Comparison of ENCODE assay signal across 21 cellular contexts in the genomic region with DNA sequence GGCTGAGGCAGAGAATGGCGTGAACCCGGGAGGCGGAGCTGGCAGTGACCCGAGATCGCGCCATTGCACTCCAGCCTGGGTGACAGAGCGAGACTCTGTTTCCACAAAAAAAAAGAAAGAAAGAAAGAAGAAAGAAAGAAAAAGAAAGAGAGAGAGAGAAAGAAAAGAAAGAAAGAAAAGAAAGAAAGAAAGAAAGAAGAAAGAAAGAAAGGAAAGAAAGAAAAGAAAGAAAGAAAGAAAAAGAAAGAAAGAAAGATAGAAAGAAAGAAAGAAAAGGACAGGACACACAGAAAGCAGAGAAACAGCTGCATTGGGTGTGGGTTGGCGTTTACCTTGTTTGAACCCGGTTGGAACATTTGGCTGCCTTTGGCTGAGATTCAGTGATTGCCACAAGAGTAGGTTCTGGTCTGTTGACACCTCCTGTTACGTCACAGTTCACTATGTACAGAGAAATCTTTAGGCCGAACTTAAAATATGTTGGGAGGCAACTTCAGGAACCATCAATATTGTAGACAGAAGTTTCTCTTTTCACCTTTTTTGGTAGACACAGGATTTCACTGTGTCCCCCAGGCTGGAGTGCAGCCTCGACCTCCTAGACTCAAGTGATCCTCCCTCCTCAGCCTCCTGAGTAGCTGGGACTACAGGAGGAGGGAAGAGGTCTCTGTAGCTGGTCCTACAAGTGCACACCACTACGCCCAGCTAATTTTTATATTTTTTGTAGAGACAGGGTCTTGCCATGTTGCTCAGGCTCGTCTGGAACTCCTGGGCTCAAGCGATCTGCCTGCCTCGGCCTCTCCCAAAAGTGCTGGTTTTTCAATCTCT. TPM values are rescaled to one million over a fixed set of nuclear protein-coding genes. Genes with fewer than 3 reads are reported as not detected.
A peak's percentile ranks its signal among the peaks of the same experiment; 100 is the strongest.
DNase-seq lines count a peak whose midpoint lies in the region; ATAC-seq, FAIRE-seq and TF ChIP-seq lines count a peak whose summit lies in the region.
"Had no signal": no experiment of that assay in that cellular context is flagged by ENCODE, and none has a peak within 500 bp of the region (broad histone marks: within the 10 kb centered on the region; RNA-seq: fewer than 3 reads in every experiment).

No MANE protein-coding gene starts in this region.

- CTCF ChIA-PET in activated CD4-positive, alpha-beta T cell treated with anti-CD3 and anti-CD28 coated beads, Interleukin-2, amount 10 ng/mL, durations not matched to agents 7 days and 5 days (lab: Charles Lee) = no interaction called here

- no peaks in the 10 kb centered on the region for H3K27me3 Mint-ChIP-seq in activated CD4-positive, alpha-beta T cell treated with anti-CD3 and anti-CD28 coated beads, Interleukin-2, amount 10 ng/mL, durations not matched to agents 7 days and 5 days
- H3K27me3 Mint-ChIP-seq: CD4-positive, CD25-positive, alpha-beta regulatory T cell had no signal

- H3K27me3 ChIP-seq in bronchial epithelial cell (ENCODE audit: control insufficient read depth, insufficient read depth, low read length) (no peaks in the 10 kb centered on the region), left lung (no peaks in the 10 kb centered on the region), subcutaneous abdominal adipose tissue (ENCODE audit: control insufficient read depth in 5 of 5, insufficient read depth in 4 of 5, low read length in 5 of 5) (peaks cover 0 to under 1% (median 0%) of the 10 kb centered on the region in 5 donors)
- no peaks in the 10 kb centered on the region for H3K27me3 ChIP-seq in effector memory CD4-positive, alpha-beta T cell (replicated peaks; ENCODE audit: control insufficient read depth, insufficient read depth, low read length, poor library complexity, severe bottlenecking)
- H3K27me3 ChIP-seq: foreskin keratinocyte, MG63, suprapubic skin had no signal

- peak; percentile 60 for DNase-seq in LHCN-M2 (ENCODE audit: low read depth)
- peak; percentile 22 for DNase-seq in bronchial epithelial cell (ENCODE audit: low read depth)
- peak in 1 of 2 donors; percentile 42 for DNase-seq in left lung
- DNase-seq in activated CD4-positive, alpha-beta T cell treated with anti-CD3 and anti-CD28 coated beads, Interleukin-2, amount 10 ng/mL, durations not matched to agents 7 days and 5 days = no peak
- no peak for DNase-seq in effector memory CD4-positive, alpha-beta T cell
- no peak for DNase-seq in NCI-H1092 (lab: John Stamatoyannopoulos, UW)
- DNase-seq: activated CD4-positive, CD25-positive, alpha-beta regulatory T cell; activated naive CD4-positive, alpha-beta T cell treated with Interleukin-2 at 50 U/mL for 16 hours; CD4-positive, CD25-positive, alpha-beta regulatory T cell; DND-41; foreskin keratinocyte; MG63; NCI-H2107; NCI-H82; retina; stimulated activated CD4-positive, alpha-beta T cell treated with anti-CD3 and anti-CD28 coated beads, Interleukin-1b, Interleukin-23, amount 100 ng/mL, for 48 hours; T-helper 1 cell had no signal

- ATAC-seq in left lung = peak; percentile 81
- ATAC-seq: foreskin keratinocyte had no signal

- no peak overlapping the region for H3K27ac Mint-ChIP-seq in activated CD4-positive, alpha-beta T cell treated with anti-CD3 and anti-CD28 coated beads, Interleukin-2, amount 10 ng/mL, durations not matched to agents 7 days and 5 days
- H3K27ac Mint-ChIP-seq: brain, nephron had no signal

- no peak for FAIRE-seq in bronchial epithelial cell (lab: Jason Lieb, UNC)

- H3K36me3 ChIP-seq in bronchial epithelial cell (ENCODE audit: control insufficient read depth, insufficient read depth, low read length) = no peaks in the 10 kb centered on the region
- H3K36me3 ChIP-seq in left lung = no peaks in the 10 kb centered on the region
- no peaks in the 10 kb centered on the region for H3K36me3 ChIP-seq in subcutaneous abdominal adipose tissue (ENCODE audit: control insufficient read depth in 5 of 5, insufficient read depth in 5 of 5, low read length in 5 of 5)
- no peaks in the 10 kb centered on the region for H3K36me3 ChIP-seq in effector memory CD4-positive, alpha-beta T cell (ENCODE audit: control insufficient read depth, insufficient read depth, low read length)
- H3K36me3 ChIP-seq: MG63, suprapubic skin had no signal

- no peaks in the 10 kb centered on the region for H3K4me1 Mint-ChIP-seq in activated CD4-positive, alpha-beta T cell treated with anti-CD3 and anti-CD28 coated beads, Interleukin-2, amount 10 ng/mL, durations not matched to agents 7 days and 5 days

- H3K36me3 Mint-ChIP-seq in activated CD4-positive, alpha-beta T cell treated with anti-CD3 and anti-CD28 coated beads, Interleukin-2, amount 10 ng/mL, durations not matched to agents 7 days and 5 days (ENCODE audit: low read depth) = no peaks in the 10 kb centered on the region
- H3K36me3 Mint-ChIP-seq: brain; CD4-positive, CD25-positive, alpha-beta regulatory T cell had no signal

- no peaks in the 10 kb centered on the region for H3K9me3 Mint-ChIP-seq in activated CD4-positive, alpha-beta T cell treated with anti-CD3 and anti-CD28 coated beads, Interleukin-2, amount 10 ng/mL, durations not matched to agents 7 days and 5 days
- H3K9me3 Mint-ChIP-seq: CD4-positive, CD25-positive, alpha-beta regulatory T cell; nephron had no signal

- H3K27ac ChIP-seq in left lung (no peak overlapping the region), subcutaneous abdominal adipose tissue (ENCODE audit: low read depth, low read length) (peak overlapping the region; percentile 74)
- no peak overlapping the region for H3K27ac ChIP-seq in effector memory CD4-positive, alpha-beta T cell (ENCODE audit: insufficient read depth, low read length, poor library complexity, severe bottlenecking)
- H3K27ac ChIP-seq: foreskin keratinocyte, suprapubic skin had no signal

- H3K4me3 Mint-ChIP-seq in activated CD4-positive, alpha-beta T cell treated with anti-CD3 and anti-CD28 coated beads, Interleukin-2, amount 10 ng/mL, durations not matched to agents 7 days and 5 days = no peak overlapping the region
- H3K4me3 Mint-ChIP-seq: brain; CD4-positive, CD25-positive, alpha-beta regulatory T cell; nephron had no signal

- H3K4me3 ChIP-seq in bronchial epithelial cell (ENCODE audit: low read depth, low read length) = no peak overlapping the region
- H3K4me3 ChIP-seq in left lung = no peak overlapping the region
- no peak overlapping the region for H3K4me3 ChIP-seq in subcutaneous abdominal adipose tissue (ENCODE audit: low read depth in 1 of 5, low read length in 5 of 5)
- no peak overlapping the region for H3K4me3 ChIP-seq in effector memory CD4-positive, alpha-beta T cell (ENCODE audit: insufficient read depth, low read depth, low read length, poor library complexity, severe bottlenecking)
- H3K4me3 ChIP-seq: MG63, suprapubic skin had no signal

- no peaks in the 10 kb centered on the region for H3K9me3 ChIP-seq in left lung
- H3K9me3 ChIP-seq in subcutaneous abdominal adipose tissue (ENCODE audit: control insufficient read depth in 5 of 5, low read length in 5 of 5) = no peaks in the 10 kb centered on the region
- H3K9me3 ChIP-seq in effector memory CD4-positive, alpha-beta T cell (ENCODE audit: control insufficient read depth, low read length) = no peaks in the 10 kb centered on the region
- H3K9me3 ChIP-seq: MG63, suprapubic skin had no signal

- POLR2A ChIA-PET in activated CD4-positive, alpha-beta T cell treated with anti-CD3 and anti-CD28 coated beads, Interleukin-2, amount 10 ng/mL, durations not matched to agents 7 days and 5 days (lab: Charles Lee) = no interaction called here

- no peak overlapping the region for H3K9ac ChIP-seq in subcutaneous abdominal adipose tissue (ENCODE audit: low read length in 5 of 5)

- TF ChIP-seq CTCF in bronchial epithelial cell (IDR thresholded peaks at IDR 0.05; ENCODE audit: insufficient read depth, low read length, severe bottlenecking) (no peak), left lung (IDR thresholded peaks at IDR 0.05) (no peak)

- intact Hi-C loops in left lung (cut with DNase I) = no loop called here

- H3K4me1 ChIP-seq in left lung (peaks cover 0 to 3% of the 10 kb centered on the region in 2 donors), subcutaneous abdominal adipose tissue (ENCODE audit: control insufficient read depth in 5 of 5, insufficient read depth in 5 of 5, low read length in 5 of 5) (peaks cover 0 to 22% (median 18%) of the 10 kb centered on the region in 5 donors)
- no peaks in the 10 kb centered on the region for H3K4me1 ChIP-seq in effector memory CD4-positive, alpha-beta T cell (ENCODE audit: control insufficient read depth, insufficient read depth, low read length, poor library complexity, severe bottlenecking)
- H3K4me1 ChIP-seq: foreskin keratinocyte had no signal

RNA-seq across cellular contexts. Expression of a gene that starts 16.3 kb away (rescaled TPM):
- total RNA-seq in LHCN-M2 (2014; rRNA removed) (14.0 and 14.3 TPM in 2 replicates), bronchial epithelial cell (3.9 and 9.3 TPM in 2 replicates), left lung (10 to 100 TPM; 17.0 to 17.8 TPM)
- polyA plus RNA-seq in LHCN-M2 (2012) = 9.0 TPM
- total RNA-seq in activated CD4-positive, alpha-beta T cell treated with anti-CD3 and anti-CD28 coated beads, Interleukin-2, amount 10 ng/mL, durations not matched to agents 7 days and 5 days = 10 to 100 TPM; 60.1 to 63.4 TPM

RNA-seq across cellular contexts. Expression of a gene that starts 53.8 kb away (rescaled TPM):
- total RNA-seq in LHCN-M2 (2014; rRNA removed) (59.2 and 65.1 TPM in 2 replicates), bronchial epithelial cell (46.6 and 68.2 TPM in 2 replicates), left lung (10 to 100 TPM; 41.0 to 57.8 TPM)
- 51.6 TPM for polyA plus RNA-seq in LHCN-M2 (2012)
- total RNA-seq in activated CD4-positive, alpha-beta T cell treated with anti-CD3 and anti-CD28 coated beads, Interleukin-2, amount 10 ng/mL, durations not matched to agents 7 days and 5 days = 10 to 100 TPM; 48.5 to 52.1 TPM

Comparison
In these comparisons a context has a peak if more than half of its experiments do, and no peak if none do; other contexts are left out.
1. DNase-seq: peak in LHCN-M2 (single experiment) and bronchial epithelial cell (single experiment); none in activated CD4-positive, alpha-beta T cell treated with anti-CD3 and anti-CD28 coated beads, Interleukin-2, amount 10 ng/mL, durations not matched to agents 7 days and 5 days (single experiment), effector memory CD4-positive, alpha-beta T cell (0 of 3) and NCI-H1092 (single experiment).